ENCODE assay signal across 1 cellular context in the genomic region with DNA sequence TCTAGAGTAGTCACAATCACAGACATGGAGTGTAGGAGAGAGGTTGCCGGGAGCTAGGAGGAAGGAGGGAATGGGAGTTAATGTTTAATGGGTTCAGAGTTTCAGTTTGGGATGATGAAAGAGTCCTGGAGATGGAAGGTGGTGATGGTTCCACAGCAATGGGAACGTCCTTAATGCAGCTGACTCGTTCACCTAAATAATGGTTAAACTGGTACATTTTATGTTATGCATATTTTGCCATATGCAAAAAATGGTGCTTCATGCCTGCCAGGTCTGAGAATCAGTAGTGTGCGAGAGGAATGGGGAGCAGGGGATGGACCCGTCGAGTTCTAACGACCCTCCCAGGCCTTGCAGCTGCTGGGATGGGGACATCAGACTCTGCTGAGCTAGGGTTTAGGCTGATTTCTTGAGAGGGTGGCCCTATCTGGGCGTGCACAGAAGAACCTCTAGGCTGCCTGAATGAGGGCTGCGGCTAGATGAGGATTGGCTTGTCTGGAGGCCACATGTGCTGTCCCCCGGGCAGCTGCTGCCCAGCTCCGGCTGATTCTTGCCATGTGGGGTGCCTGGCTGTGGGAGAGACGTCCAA.
TF ChIP-seq lines count a peak whose summit lies in the region.

No MANE protein-coding gene starts in this region.

TF ChIP-seq in liver, 16 proteins besides CTCF, POLR2A, EP300 and RAD21 (continued from another document):
- TF ChIP-seq, protein P1, sequence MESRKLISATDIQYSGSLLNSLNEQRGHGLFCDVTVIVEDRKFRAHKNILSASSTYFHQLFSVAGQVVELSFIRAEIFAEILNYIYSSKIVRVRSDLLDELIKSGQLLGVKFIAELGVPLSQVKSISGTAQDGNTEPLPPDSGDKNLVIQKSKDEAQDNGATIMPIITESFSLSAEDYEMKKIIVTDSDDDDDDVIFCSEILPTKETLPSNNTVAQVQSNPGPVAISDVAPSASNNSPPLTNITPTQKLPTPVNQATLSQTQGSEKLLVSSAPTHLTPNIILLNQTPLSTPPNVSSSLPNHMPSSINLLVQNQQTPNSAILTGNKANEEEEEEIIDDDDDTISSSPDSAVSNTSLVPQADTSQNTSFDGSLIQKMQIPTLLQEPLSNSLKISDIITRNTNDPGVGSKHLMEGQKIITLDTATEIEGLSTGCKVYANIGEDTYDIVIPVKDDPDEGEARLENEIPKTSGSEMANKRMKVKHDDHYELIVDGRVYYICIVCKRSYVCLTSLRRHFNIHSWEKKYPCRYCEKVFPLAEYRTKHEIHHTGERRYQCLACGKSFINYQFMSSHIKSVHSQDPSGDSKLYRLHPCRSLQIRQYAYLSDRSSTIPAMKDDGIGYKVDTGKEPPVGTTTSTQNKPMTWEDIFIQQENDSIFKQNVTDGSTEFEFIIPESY (IDR thresholded peaks at IDR 0.05), result no peak
- TF ChIP-seq NR2F2 (IDR thresholded peaks at IDR 0.05) (no peak), HNF4G (IDR thresholded peaks at IDR 0.05) (no peak), JUND (IDR thresholded peaks at IDR 0.05) (no peak), FOXA2 (IDR thresholded peaks at IDR 0.05) (no peak)
- TF ChIP-seq, protein P2, sequence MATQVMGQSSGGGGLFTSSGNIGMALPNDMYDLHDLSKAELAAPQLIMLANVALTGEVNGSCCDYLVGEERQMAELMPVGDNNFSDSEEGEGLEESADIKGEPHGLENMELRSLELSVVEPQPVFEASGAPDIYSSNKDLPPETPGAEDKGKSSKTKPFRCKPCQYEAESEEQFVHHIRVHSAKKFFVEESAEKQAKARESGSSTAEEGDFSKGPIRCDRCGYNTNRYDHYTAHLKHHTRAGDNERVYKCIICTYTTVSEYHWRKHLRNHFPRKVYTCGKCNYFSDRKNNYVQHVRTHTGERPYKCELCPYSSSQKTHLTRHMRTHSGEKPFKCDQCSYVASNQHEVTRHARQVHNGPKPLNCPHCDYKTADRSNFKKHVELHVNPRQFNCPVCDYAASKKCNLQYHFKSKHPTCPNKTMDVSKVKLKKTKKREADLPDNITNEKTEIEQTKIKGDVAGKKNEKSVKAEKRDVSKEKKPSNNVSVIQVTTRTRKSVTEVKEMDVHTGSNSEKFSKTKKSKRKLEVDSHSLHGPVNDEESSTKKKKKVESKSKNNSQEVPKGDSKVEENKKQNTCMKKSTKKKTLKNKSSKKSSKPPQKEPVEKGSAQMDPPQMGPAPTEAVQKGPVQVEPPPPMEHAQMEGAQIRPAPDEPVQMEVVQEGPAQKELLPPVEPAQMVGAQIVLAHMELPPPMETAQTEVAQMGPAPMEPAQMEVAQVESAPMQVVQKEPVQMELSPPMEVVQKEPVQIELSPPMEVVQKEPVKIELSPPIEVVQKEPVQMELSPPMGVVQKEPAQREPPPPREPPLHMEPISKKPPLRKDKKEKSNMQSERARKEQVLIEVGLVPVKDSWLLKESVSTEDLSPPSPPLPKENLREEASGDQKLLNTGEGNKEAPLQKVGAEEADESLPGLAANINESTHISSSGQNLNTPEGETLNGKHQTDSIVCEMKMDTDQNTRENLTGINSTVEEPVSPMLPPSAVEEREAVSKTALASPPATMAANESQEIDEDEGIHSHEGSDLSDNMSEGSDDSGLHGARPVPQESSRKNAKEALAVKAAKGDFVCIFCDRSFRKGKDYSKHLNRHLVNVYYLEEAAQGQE (IDR thresholded peaks at IDR 0.05), result no peak
TF ChIP-seq in liver: peak in this region for 5.
